6 cellular contexts compared by ENCODE assay signal in the genomic region with DNA sequence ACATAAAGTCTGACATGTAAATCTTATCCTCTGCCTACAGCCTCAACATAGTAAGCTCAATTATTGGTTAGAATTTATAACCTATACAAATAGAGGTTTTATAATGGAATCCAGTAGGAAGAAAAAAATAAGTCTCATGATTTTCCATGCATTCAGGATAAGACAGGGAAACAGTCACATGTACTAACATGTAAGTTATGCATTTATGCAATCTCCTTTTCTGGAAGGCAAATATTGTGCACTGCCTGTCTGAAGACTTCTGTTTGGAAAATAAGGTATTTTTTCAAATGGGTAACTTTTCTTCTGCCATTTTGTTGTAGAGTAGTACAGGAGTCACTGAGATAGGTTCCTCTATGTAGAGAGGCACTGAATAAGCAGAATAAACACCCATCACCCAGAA.
"Had no signal": no experiment of that assay in that cellular context is flagged by ENCODE, and none has a peak within 500 bp of the region (broad histone marks: within the 10 kb centered on the region; RNA-seq: fewer than 3 reads in every experiment).

No MANE protein-coding gene starts in this region.

- H3K9me3 Mint-ChIP-seq: H9 had no signal

- H3K27ac Mint-ChIP-seq: H9 had no signal

- H3K4me3 ChIP-seq: K562 had no signal

- FAIRE-seq: HTR-8/SVneo, K562 had no signal

- H3K4me3 Mint-ChIP-seq: H9 had no signal

- DNase-seq: GOT3, H9, HCEC 1CT, IMR-90 had no signal

- ATAC-seq: K562 had no signal
